ENCODE assay signal across 34 cellular contexts in genomic region chr13:25178070-25178469, GRCh38. TPM values are rescaled to one million over a fixed set of nuclear protein-coding genes. Genes with fewer than 3 reads are reported as not detected.
"Had no signal": no experiment of that assay in that cellular context is flagged by ENCODE, and none has a peak within 500 bp of the region (broad histone marks: within the 10 kb centered on the region; RNA-seq: fewer than 3 reads in every experiment).

No MANE protein-coding gene starts in this region.

- H3K27ac Mint-ChIP-seq: activated CD4-positive, alpha-beta memory T cell treated with anti-CD3 and anti-CD28 coated beads for 36 hours; activated naive CD8-positive, alpha-beta T cell treated with anti-CD3 and anti-CD28 coated beads, Interleukin-2, amount 50 U/mL, for 24 hours; activated T-helper 17 cell treated with anti-CD3 and anti-CD28 coated beads, Interleukin-2, amount 50 U/mL, for 72 hours; effector memory CD8-positive, alpha-beta T cell; natural killer cell treated with Interleukin-12 subunit alpha and Interleukin-12 subunit beta and Interleukin-15 and Interleukin-18, amount 100 ng/mL, for 72 hours; progenitor cell of endocrine pancreas; stimulated activated effector memory CD8-positive, alpha-beta T cell treated with anti-CD3 and anti-CD28 coated beads, Interleukin-12 subunit alpha, Interleukin-12 subunit beta, amount 100 ng/mL, for 72 hours; stimulated activated naive CD8-positive, alpha-beta T cell treated with anti-CD3 and anti-CD28 coated beads, Interleukin-15, Interleukin-2, amounts not matched to agents 100 ng/mL and 50 ng/mL, for 24 hours had no signal

- H3K27ac ChIP-seq: breast epithelium, colonic mucosa, left ventricle myocardium inferior, neutrophil, ovary, sigmoid colon, tibial artery, upper lobe of right lung, VCaP had no signal

- H3K36me3 Mint-ChIP-seq: activated CD4-positive, alpha-beta memory T cell treated with anti-CD3 and anti-CD28 coated beads for 36 hours; stimulated activated effector memory CD8-positive, alpha-beta T cell treated with anti-CD3 and anti-CD28 coated beads, Interleukin-12 subunit alpha, Interleukin-12 subunit beta, amount 100 ng/mL, for 72 hours had no signal

- DNase-seq: activated CD4-positive, alpha-beta memory T cell treated with anti-CD3 and anti-CD28 coated beads for 36 hours; activated CD4-positive, alpha-beta T cell treated with anti-CD3 and anti-CD28 coated beads for 48 hours; activated gamma-delta T cell treated with Interleukin-2 at 50 U/mL for 16 hours; activated naive CD4-positive, alpha-beta T cell treated with anti-CD3 and anti-CD28 coated beads, Interleukin-2, amount 50 U/mL, for 16 hours; activated naive CD8-positive, alpha-beta T cell treated with anti-CD3 and anti-CD28 coated beads, Interleukin-2, amount 50 U/mL, for 24 hours; activated T-cell treated with anti-CD3 and anti-CD28 coated beads, Interleukin-2, amount 50 U/mL, for 4 hours; colonic mucosa; effector memory CD8-positive, alpha-beta T cell; erythroblast; left ventricle myocardium inferior; mesendoderm; mucosa of descending colon; ovary; sigmoid colon; small intestine; stimulated activated CD4-positive, alpha-beta T cell treated with anti-CD3 and anti-CD28 coated beads, Interleukin-4, amount 100 ng/mL, for 24 hours; tibial artery; upper lobe of right lung had no signal

- ATAC-seq: activated CD4-positive, CD25-positive, alpha-beta regulatory T cell treated with anti-CD3 and anti-CD28 coated beads, Interleukin-2, amount 50 U/mL, for 24 hours; activated naive CD8-positive, alpha-beta T cell treated with anti-CD3 and anti-CD28 coated beads, Interleukin-2, amount 50 U/mL, for 24 hours; activated T-cell treated with anti-CD3 and anti-CD28 coated beads, Interleukin-2, amount 50 U/mL, for 4 hours; activated T-helper 17 cell treated with anti-CD3 and anti-CD28 coated beads, Interleukin-2, amount 50 U/mL, for 72 hours; effector memory CD8-positive, alpha-beta T cell; mucosa of descending colon; natural killer cell treated with Interleukin-12 subunit alpha and Interleukin-12 subunit beta and Interleukin-15 and Interleukin-18, amount 100 ng/mL, for 72 hours; stimulated activated effector memory CD8-positive, alpha-beta T cell treated with anti-CD3 and anti-CD28 coated beads, Interleukin-12 subunit alpha, Interleukin-12 subunit beta, amount 100 ng/mL, for 72 hours; upper lobe of right lung had no signal

- H3K4me1 Mint-ChIP-seq: activated naive CD8-positive, alpha-beta T cell treated with anti-CD3 and anti-CD28 coated beads, Interleukin-2, amount 50 U/mL, for 24 hours; activated T-helper 17 cell treated with anti-CD3 and anti-CD28 coated beads, Interleukin-2, amount 50 U/mL, for 72 hours; stimulated activated effector memory CD8-positive, alpha-beta T cell treated with anti-CD3 and anti-CD28 coated beads, Interleukin-12 subunit alpha, Interleukin-12 subunit beta, amount 100 ng/mL, for 72 hours had no signal

- H3K9me3 Mint-ChIP-seq: activated CD4-positive, alpha-beta memory T cell treated with anti-CD3 and anti-CD28 coated beads for 36 hours; activated T-cell treated with anti-CD3 and anti-CD28 coated beads, Interleukin-2, amount 50 U/mL, for 4 hours; activated T-helper 17 cell treated with anti-CD3 and anti-CD28 coated beads, Interleukin-2, amount 50 U/mL, for 72 hours; central memory CD8-positive, alpha-beta T cell; natural killer cell treated with Interleukin-12 subunit alpha and Interleukin-12 subunit beta and Interleukin-15 and Interleukin-18, amount 100 ng/mL, for 72 hours; stimulated activated effector memory CD8-positive, alpha-beta T cell treated with anti-CD3 and anti-CD28 coated beads, Interleukin-12 subunit alpha, Interleukin-12 subunit beta, amount 100 ng/mL, for 72 hours; stimulated activated naive CD8-positive, alpha-beta T cell treated with anti-CD3 and anti-CD28 coated beads, Interleukin-15, Interleukin-2, amounts not matched to agents 100 ng/mL and 50 ng/mL, for 24 hours had no signal

- H3K4me3 Mint-ChIP-seq: activated CD4-positive, alpha-beta memory T cell treated with anti-CD3 and anti-CD28 coated beads for 36 hours; activated naive CD8-positive, alpha-beta T cell treated with anti-CD3 and anti-CD28 coated beads, Interleukin-2, amount 50 U/mL, for 24 hours; activated T-cell treated with anti-CD3 and anti-CD28 coated beads, Interleukin-2, amount 50 U/mL, for 4 hours; activated T-helper 17 cell treated with anti-CD3 and anti-CD28 coated beads, Interleukin-2, amount 50 U/mL, for 72 hours; central memory CD8-positive, alpha-beta T cell; effector memory CD8-positive, alpha-beta T cell; natural killer cell treated with Interleukin-12 subunit alpha and Interleukin-12 subunit beta and Interleukin-15 and Interleukin-18, amount 100 ng/mL, for 72 hours; stimulated activated effector memory CD8-positive, alpha-beta T cell treated with anti-CD3 and anti-CD28 coated beads, Interleukin-12 subunit alpha, Interleukin-12 subunit beta, amount 100 ng/mL, for 72 hours; stimulated activated naive CD8-positive, alpha-beta T cell treated with anti-CD3 and anti-CD28 coated beads, Interleukin-15, Interleukin-2, amounts not matched to agents 100 ng/mL and 50 ng/mL, for 24 hours had no signal

RNA-seq across cellular contexts. Expression of gene AMER2, which starts 6.0 kb away (rescaled TPM):
- total RNA-seq: activated CD4-positive, alpha-beta memory T cell treated with anti-CD3 and anti-CD28 coated beads for 36 hours; activated T-cell treated with anti-CD3 and anti-CD28 coated beads, Interleukin-2, amount 50 U/mL, for 4 hours; activated T-helper 17 cell treated with anti-CD3 and anti-CD28 coated beads, Interleukin-2, amount 50 U/mL, for 72 hours; dermis microvascular lymphatic vessel endothelial cell; fibroblast of villous mesenchyme; glomerular endothelial cell; left ventricle myocardium inferior; myocyte; natural killer cell treated with Interleukin-12 subunit alpha and Interleukin-12 subunit beta and Interleukin-15 and Interleukin-18, amount 100 ng/mL, for 72 hours; renal cortical epithelial cell; T-helper 1 cell treated with Interleukin-12 subunit alpha and Interleukin-12 subunit beta and Interleukin-4 antibody, amounts not matched to agents 30 ng/mL and 1 ng/mL, for 36 hours; upper lobe of right lung had no signal
